14 cellular contexts compared by ENCODE assay signal in the genomic region with DNA sequence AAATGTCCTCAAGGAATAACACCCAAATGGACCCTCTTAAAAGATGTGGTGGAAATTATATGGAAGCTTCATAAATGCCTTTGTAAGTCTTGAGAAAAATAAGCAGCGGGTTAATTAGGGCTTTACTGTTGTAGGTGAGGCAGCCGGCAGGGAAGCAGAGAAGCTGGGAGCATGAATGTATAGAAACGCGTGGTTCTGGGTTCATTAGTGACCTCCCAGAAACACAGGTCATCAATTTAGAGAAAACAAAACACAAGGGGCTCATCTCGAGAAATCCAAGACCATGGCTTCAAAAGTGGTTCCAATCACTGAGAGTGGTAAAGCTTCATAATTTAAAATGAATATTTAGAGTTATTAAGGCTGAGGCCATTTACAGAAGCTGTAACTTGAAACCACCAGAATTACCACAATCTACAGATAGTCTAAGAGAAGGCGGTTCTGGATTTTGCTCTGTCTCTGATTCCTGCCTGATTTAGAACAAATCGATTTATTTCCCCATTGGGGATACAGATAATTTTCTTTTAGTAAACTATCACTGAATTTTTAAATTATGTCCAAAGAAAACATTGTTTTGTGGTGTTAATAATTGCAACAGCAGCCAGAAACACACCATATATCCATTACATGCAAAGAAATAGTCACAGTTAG. TPM values are rescaled to one million over a fixed set of nuclear protein-coding genes. Genes with fewer than 3 reads are reported as not detected.
A peak's percentile ranks its signal among the peaks of the same experiment; 100 is the strongest.
DNase-seq lines count a peak whose midpoint lies in the region; ATAC-seq and TF ChIP-seq lines count a peak whose summit lies in the region.
"Had no signal": no experiment of that assay in that cellular context is flagged by ENCODE, and none has a peak within 500 bp of the region (broad histone marks: within the 10 kb centered on the region; RNA-seq: fewer than 3 reads in every experiment).

No MANE protein-coding gene starts in this region.

- no peaks in the 10 kb centered on the region for H3K9me3 Mint-ChIP-seq in MCF 10A (ENCODE audit: unreplicated experiment)
- H3K9me3 Mint-ChIP-seq: CD4-positive, alpha-beta memory T cell had no signal

- no peak for ATAC-seq in left lung
- ATAC-seq: A549, GM12878 had no signal

- TF ChIP-seq POLR2A in breast epithelium (IDR thresholded peaks at IDR 0.05) = no peak

- intact Hi-C loops in MCF 10A (cut with micrococcal nuclease) (no loop called here), breast epithelium (cut with DNase I; ENCODE audit: low total_unique reads) (no loop called here), left lung (cut with DNase I) (no loop called here)

- no peak overlapping the region for H3K27ac Mint-ChIP-seq in MCF 10A (ENCODE audit: low read depth, unreplicated experiment)
- H3K27ac Mint-ChIP-seq: CD4-positive, alpha-beta memory T cell had no signal

- H3K27me3 ChIP-seq in breast epithelium (peaks cover 0 to 14% of the 10 kb centered on the region in 2 donors), left lung (peaks cover 14 to 28% of the 10 kb centered on the region in 2 donors), H7 (ENCODE audit: control insufficient read depth, insufficient read depth, low read length) (0 out of 2 replicates have a peak, but pooled peaks cover 2% of the 10 kb centered on the region)
- H3K27me3 ChIP-seq: BE2C had no signal

- H3K36me3 ChIP-seq in breast epithelium (no peaks in the 10 kb centered on the region), left lung (no peaks in the 10 kb centered on the region), H7 (replicated peaks; ENCODE audit: control insufficient read depth, insufficient read depth, low read length) (no peaks in the 10 kb centered on the region)
- H3K36me3 ChIP-seq: BE2C had no signal

- H3K27ac ChIP-seq in breast epithelium (no peak overlapping the region), caudate nucleus (ENCODE audit: low read depth, low read length) (no peak overlapping the region), left lung (no peak overlapping the region)
- H3K27ac ChIP-seq: A549, C4-2B, GM23248 had no signal

- H3K9me3 ChIP-seq in breast epithelium (no peaks in the 10 kb centered on the region), left lung (no peaks in the 10 kb centered on the region)
- H3K9me3 ChIP-seq: A549, BE2C had no signal

- TF ChIP-seq CTCF in MCF 10A (IDR thresholded peaks at IDR 0.05; ENCODE audit: unreplicated experiment) = no peak
- TF ChIP-seq CTCF in breast epithelium (IDR thresholded peaks at IDR 0.05) = no peak
- no peak for TF ChIP-seq CTCF in left lung (IDR thresholded peaks at IDR 0.05)

- peaks cover 6% of the 10 kb centered on the region for H3K27me3 Mint-ChIP-seq in MCF 10A (ENCODE audit: insufficient read depth, unreplicated experiment)

- no peak for DNase-seq in MCF 10A (ENCODE audit: unreplicated experiment)
- DNase-seq in breast epithelium (ENCODE audit: low spot score in 2 of 2) = no peak
- peak; percentile 38 for DNase-seq in NCI-H69 (lab: John Stamatoyannopoulos, UW)
- peak; percentile 28 for DNase-seq in iris pigment epithelial cell (ENCODE audit: low read depth)
- no peak for DNase-seq in caudate nucleus (lab: John Stamatoyannopoulos, UW)
- no peak for DNase-seq in left lung
- no peak for DNase-seq in H7
- DNase-seq: BE2C; CD4-positive, alpha-beta memory T cell; DMS79; GM23248 had no signal

- CTCF ChIA-PET in MCF 10A (lab: Yijun Ruan, JAX) = no interaction called here

- H3K4me3 ChIP-seq in breast epithelium (no peak overlapping the region), left lung (no peak overlapping the region), H7 (ENCODE audit: insufficient read depth, low read depth, low read length) (no peak overlapping the region)
- H3K4me3 ChIP-seq: A549, GM12878, GM23248 had no signal

- TSS peak; percentile 27 for BruUV-seq in MCF 10A (replicated peaks; lab: Mats Ljungman, UMichigan)

- POLR2A ChIA-PET in MCF 10A (lab: Yijun Ruan, JAX) = no interaction called here

- no peaks in the 10 kb centered on the region for H3K4me1 Mint-ChIP-seq in MCF 10A (ENCODE audit: insufficient read depth, unreplicated experiment)

- H3K4me1 ChIP-seq in breast epithelium (peaks cover 0 to 4% of the 10 kb centered on the region in 2 donors), left lung (no peaks in the 10 kb centered on the region)
- H3K4me1 ChIP-seq: A549, BE2C had no signal

- no peaks in the 10 kb centered on the region for H3K36me3 Mint-ChIP-seq in MCF 10A (ENCODE audit: insufficient read depth, unreplicated experiment)

- no peak overlapping the region for H3K4me3 Mint-ChIP-seq in MCF 10A (ENCODE audit: unreplicated experiment)
- H3K4me3 Mint-ChIP-seq: CD4-positive, alpha-beta memory T cell had no signal

RNA-seq across cellular contexts. Expression of gene GARIN1A, which starts 20.7 kb away (rescaled TPM):
- total RNA-seq in MCF 10A (2022) (2.3 and 5.9 TPM in 2 replicates), breast epithelium (1 to 10 TPM in 2 of 3 donors, under 1 TPM in 1; 0.96 to 3.4 (median 2.9) TPM), left lung (1 to 10 TPM; 1.1 to 3.4 TPM)
- total RNA-seq in H7 (2014; rRNA removed; shearing (Covaris generic)) = not detected in 2 replicates

RNA-seq across cellular contexts. Expression of gene CALU, which starts 46.4 kb away (rescaled TPM):
- 147 and 184 TPM in 2 replicates for total RNA-seq in MCF 10A (2022)
- total RNA-seq in breast epithelium = 100 to 1,000 TPM in 2 of 3 donors, 10 to 100 TPM in 1; 79.3 to 124 (median 104) TPM
- 100 to 1,000 TPM; 177 to 239 TPM for total RNA-seq in left lung
- 147 and 169 TPM in 2 replicates for total RNA-seq in H7 (2014; rRNA removed; shearing (Covaris generic))

Comparison
In these comparisons a context has a peak if more than half of its experiments do, and no peak if none do; other contexts are left out.
1. DNase-seq: peak in NCI-H69 (single experiment) and iris pigment epithelial cell (single experiment); none in MCF 10A (single experiment), breast epithelium (0 of 2), caudate nucleus (0 of 61), left lung (0 of 2) and H7 (single experiment).